ENCODE assay signal across 1 cellular context in the genomic region with DNA sequence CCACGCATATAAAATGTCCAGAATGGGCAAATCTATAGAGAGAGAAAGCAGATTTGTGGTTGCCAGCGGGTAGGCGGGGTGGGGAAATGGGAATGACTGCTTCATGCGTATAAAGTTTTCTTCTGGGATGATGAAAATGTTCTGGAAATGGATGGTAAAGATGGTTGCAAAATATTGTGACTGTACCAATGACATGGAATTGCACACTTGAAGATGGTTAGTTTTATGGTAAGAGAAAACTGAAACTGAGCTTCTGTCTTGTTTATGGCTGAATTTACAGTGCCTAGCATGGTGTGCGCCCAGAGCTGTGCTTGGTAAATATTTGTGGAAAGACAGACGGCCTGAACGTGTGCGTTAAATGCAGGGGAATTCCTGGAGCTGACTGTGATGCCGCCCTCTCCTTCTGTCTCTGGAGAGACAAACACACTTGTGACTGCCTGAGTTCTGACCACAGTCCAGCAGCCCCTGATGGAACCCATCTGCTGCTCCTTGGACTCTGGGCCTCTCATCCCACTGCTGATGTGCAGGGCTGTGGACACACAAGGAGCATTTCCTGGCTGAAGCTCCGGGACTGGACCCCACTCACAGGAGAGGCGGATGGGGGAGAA.
TF ChIP-seq lines count a peak whose summit lies in the region.

No MANE protein-coding gene starts in this region.

TF ChIP-seq in A549, 52 proteins besides CTCF, POLR2A, EP300 and RAD21 (continued from another document):
- TF ChIP-seq REST (IDR thresholded peaks at IDR 0.05), result no peak
- TF ChIP-seq MAX (IDR thresholded peaks at IDR 0.05), result no peak
- no peak for TF ChIP-seq NR3C1 (IDR thresholded peaks at IDR 0.05)
- no peak for TF ChIP-seq ZC3H11A (IDR thresholded peaks at IDR 0.05)
- TF ChIP-seq ELK1 (IDR thresholded peaks at IDR 0.05; ENCODE audit: low read depth, low read length), result no peak
- TF ChIP-seq JUNB (IDR thresholded peaks at IDR 0.05), result no peak
- TF ChIP-seq TFCP2L1 (CRISPR knock-in tag; IDR thresholded peaks at IDR 0.05), result no peak
- TF ChIP-seq, protein P1, sequence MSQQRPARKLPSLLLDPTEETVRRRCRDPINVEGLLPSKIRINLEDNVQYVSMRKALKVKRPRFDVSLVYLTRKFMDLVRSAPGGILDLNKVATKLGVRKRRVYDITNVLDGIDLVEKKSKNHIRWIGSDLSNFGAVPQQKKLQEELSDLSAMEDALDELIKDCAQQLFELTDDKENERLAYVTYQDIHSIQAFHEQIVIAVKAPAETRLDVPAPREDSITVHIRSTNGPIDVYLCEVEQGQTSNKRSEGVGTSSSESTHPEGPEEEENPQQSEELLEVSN (IDR thresholded peaks at IDR 0.05; ENCODE audit: borderline replicate concordance, low read depth), result no peak
- TF ChIP-seq MYC (IDR thresholded peaks at IDR 0.05; ENCODE audit: borderline replicate concordance, low read length), result no peak
- no peak for TF ChIP-seq CEBPB (IDR thresholded peaks at IDR 0.05)
- TF ChIP-seq HEYL (CRISPR knock-in tag; IDR thresholded peaks at IDR 0.05), result no peak
- no peak for TF ChIP-seq CHD4 (IDR thresholded peaks at IDR 0.05; ENCODE audit: borderline replicate concordance)
- TF ChIP-seq HDAC2 (IDR thresholded peaks at IDR 0.05), result no peak
- TF ChIP-seq ZSCAN20 (CRISPR knock-in tag; IDR thresholded peaks at IDR 0.05), result no peak
- TF ChIP-seq SMC3 (IDR thresholded peaks at IDR 0.05), result no peak
- no peak for TF ChIP-seq MAZ (IDR thresholded peaks at IDR 0.05; ENCODE audit: borderline replicate concordance, low read depth, low read length)
- TF ChIP-seq, protein P2, sequence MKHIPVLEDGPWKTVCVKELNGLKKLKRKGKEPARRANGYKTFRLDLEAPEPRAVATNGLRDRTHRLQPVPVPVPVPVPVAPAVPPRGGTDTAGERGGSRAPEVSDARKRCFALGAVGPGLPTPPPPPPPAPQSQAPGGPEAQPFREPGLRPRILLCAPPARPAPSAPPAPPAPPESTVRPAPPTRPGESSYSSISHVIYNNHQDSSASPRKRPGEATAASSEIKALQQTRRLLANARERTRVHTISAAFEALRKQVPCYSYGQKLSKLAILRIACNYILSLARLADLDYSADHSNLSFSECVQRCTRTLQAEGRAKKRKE (CRISPR knock-in tag; IDR thresholded peaks at IDR 0.05; ENCODE audit: low read depth), result no peak
TF ChIP-seq in A549: peak in this region for 0.
